ENCODE assay signal across 1 cellular context in genomic region chr18:76471593-76471992, GRCh38.
TF ChIP-seq lines count a peak whose summit lies in the region.

No MANE protein-coding gene starts in this region.

TF ChIP-seq in HepG2, 621 proteins besides CTCF, POLR2A, EP300 and RAD21 (continued from another document):
- TF ChIP-seq DMTF1 (CRISPR knock-in tag; IDR thresholded peaks at IDR 0.05) (no peak), ZBTB34 (CRISPR knock-in tag; IDR thresholded peaks at IDR 0.05) (no peak), CENPBD1 (CRISPR knock-in tag; IDR thresholded peaks at IDR 0.05; ENCODE audit: borderline replicate concordance, low read depth) (no peak), E2F5 (CRISPR knock-in tag; conservative IDR thresholded peaks at IDR 0.05) (no peak), USF2 (IDR thresholded peaks at IDR 0.05; ENCODE audit: low read depth, low read length) (no peak), USF2 (CRISPR knock-in tag; IDR thresholded peaks at IDR 0.05; ENCODE audit: borderline replicate concordance) (no peak), ASH2L (IDR thresholded peaks at IDR 0.05; ENCODE audit: insufficient read length, low read depth, low read length) (no peak), TEAD3 (CRISPR knock-in tag; optimal IDR thresholded peaks at IDR 0.05; ENCODE audit: borderline replicate concordance) (no peak), ATF5 (CRISPR knock-in tag; IDR thresholded peaks at IDR 0.05; ENCODE audit: low read depth) (no peak)
TF ChIP-seq in HepG2: peak in this region for 0.
